In genomic region chr2:86860573-86860972, GRCh38 we compare ENCODE assay signal across 12 cellular contexts. TPM values are rescaled to one million over a fixed set of nuclear protein-coding genes. Genes with fewer than 3 reads are reported as not detected.
DNase-seq lines count a peak whose midpoint lies in the region; ATAC-seq and TF ChIP-seq lines count a peak whose summit lies in the region.
"Not testable (repeated sequence)": the region's sequence is repeated elsewhere in the genome, so short reads cannot be mapped to it uniquely, and the experiment has no call there.
"Had no signal": no experiment of that assay in that cellular context is flagged by ENCODE, and none has a peak within 500 bp of the region (broad histone marks: within the 10 kb centered on the region; RNA-seq: fewer than 3 reads in every experiment).

No MANE protein-coding gene starts in this region.

- DNase-seq in CD8-positive, alpha-beta memory T cell; WTC11 (ENCODE audit: low spot score); central memory CD8-positive, alpha-beta T cell (ENCODE audit: low spot score in 2 of 2); stimulated activated effector memory CD8-positive, alpha-beta T cell treated with anti-CD3 and anti-CD28 coated beads, Interleukin-12 subunit alpha, Interleukin-12 subunit beta, amount 100 ng/mL, for 72 hours (ENCODE audit: low spot score in 2 of 2): not testable (repeated sequence)
- peak; percentile 67 for DNase-seq in activated CD8-positive, alpha-beta memory T cell treated with anti-CD3 and anti-CD28 coated beads, Interleukin-2, amount 10 ng/mL, durations not matched to agents 7 days and 5 days
- peak in 1 of 10 donors; percentile 38 for DNase-seq in naive thymus-derived CD8-positive, alpha-beta T cell

- peak overlapping the region; percentile 95 to 99 (median 97) for H3K4me3 Mint-ChIP-seq in CD8-positive, alpha-beta memory T cell
- peak overlapping the region; percentile 62; the same call in 1 of the 2 replicates for H3K4me3 Mint-ChIP-seq in WTC11
- H3K4me3 Mint-ChIP-seq in activated CD8-positive, alpha-beta memory T cell treated with anti-CD3 and anti-CD28 coated beads, Interleukin-2, amount 10 ng/mL, durations not matched to agents 7 days and 5 days: peak overlapping the region; percentile 95
- H3K4me3 Mint-ChIP-seq in activated naive CD8-positive, alpha-beta T cell: peak overlapping the region; percentile 94
- H3K4me3 Mint-ChIP-seq in central memory CD8-positive, alpha-beta T cell: peak overlapping the region; percentile 89
- H3K4me3 Mint-ChIP-seq in naive thymus-derived CD8-positive, alpha-beta T cell: peak overlapping the region; percentile 90 to 99 (median 98)
- peak overlapping the region; percentile 76 for H3K4me3 Mint-ChIP-seq in stimulated activated effector memory CD8-positive, alpha-beta T cell treated with anti-CD3 and anti-CD28 coated beads, Interleukin-12 subunit alpha, Interleukin-12 subunit beta, amount 100 ng/mL, for 72 hours

- peaks cover 0 to 34% (median 5%) of the 10 kb centered on the region in 3 donors for H3K36me3 Mint-ChIP-seq in CD8-positive, alpha-beta memory T cell
- H3K36me3 Mint-ChIP-seq in WTC11; activated naive CD8-positive, alpha-beta T cell: not testable (repeated sequence)
- H3K36me3 Mint-ChIP-seq in activated CD8-positive, alpha-beta memory T cell treated with anti-CD3 and anti-CD28 coated beads, Interleukin-2, amount 10 ng/mL, durations not matched to agents 7 days and 5 days: peaks cover 20% of the 10 kb centered on the region
- H3K36me3 Mint-ChIP-seq in central memory CD8-positive, alpha-beta T cell (ENCODE audit: insufficient read depth): peaks cover 18% of the 10 kb centered on the region
- peaks cover 3 to 20% (median 9%) of the 10 kb centered on the region in 3 donors for H3K36me3 Mint-ChIP-seq in naive thymus-derived CD8-positive, alpha-beta T cell
- peaks cover 20% of the 10 kb centered on the region for H3K36me3 Mint-ChIP-seq in stimulated activated effector memory CD8-positive, alpha-beta T cell treated with anti-CD3 and anti-CD28 coated beads, Interleukin-12 subunit alpha, Interleukin-12 subunit beta, amount 100 ng/mL, for 72 hours

- H3K9me3 ChIP-seq in CD8-positive, alpha-beta memory T cell (ENCODE audit: low read length); thymus (ENCODE audit: control insufficient read depth): not testable (repeated sequence)

- not testable (repeated sequence) for H3K27me3 Mint-ChIP-seq in CD8-positive, alpha-beta memory T cell; activated CD8-positive, alpha-beta memory T cell treated with anti-CD3 and anti-CD28 coated beads, Interleukin-2, amount 10 ng/mL, durations not matched to agents 7 days and 5 days; activated naive CD8-positive, alpha-beta T cell; central memory CD8-positive, alpha-beta T cell; naive thymus-derived CD8-positive, alpha-beta T cell
- H3K27me3 Mint-ChIP-seq in WTC11 (ENCODE audit: low read depth): peaks cover 15% of the 10 kb centered on the region

- H3K4me1 ChIP-seq in CD8-positive, alpha-beta memory T cell (ENCODE audit: insufficient read depth, low read length); thymus (ENCODE audit: control insufficient read depth, insufficient read depth, low read length): not testable (repeated sequence)

- H3K36me3 ChIP-seq in CD8-positive, alpha-beta memory T cell (ENCODE audit: insufficient read depth, low read length): not testable (repeated sequence)
- H3K36me3 ChIP-seq in thymus (ENCODE audit: control insufficient read depth, insufficient read depth): peaks cover 15% of the 10 kb centered on the region

- peak overlapping the region; percentile 54 for H3K4me3 ChIP-seq in CD8-positive, alpha-beta memory T cell (ENCODE audit: low read length)
- H3K4me3 ChIP-seq in thymus (ENCODE audit: low read length): peak overlapping the region; percentile 60

- peaks cover 17 to 48% (median 22%) of the 10 kb centered on the region in 3 donors for H3K4me1 Mint-ChIP-seq in CD8-positive, alpha-beta memory T cell
- H3K4me1 Mint-ChIP-seq in WTC11: not testable (repeated sequence)
- peaks cover 30% of the 10 kb centered on the region for H3K4me1 Mint-ChIP-seq in activated CD8-positive, alpha-beta memory T cell treated with anti-CD3 and anti-CD28 coated beads, Interleukin-2, amount 10 ng/mL, durations not matched to agents 7 days and 5 days
- peaks cover 34% of the 10 kb centered on the region for H3K4me1 Mint-ChIP-seq in activated naive CD8-positive, alpha-beta T cell (ENCODE audit: low read depth)
- H3K4me1 Mint-ChIP-seq in central memory CD8-positive, alpha-beta T cell: peaks cover 18% of the 10 kb centered on the region
- H3K4me1 Mint-ChIP-seq in naive thymus-derived CD8-positive, alpha-beta T cell: peaks cover 8 to 31% (median 20%) of the 10 kb centered on the region in 4 donors
- H3K4me1 Mint-ChIP-seq in stimulated activated effector memory CD8-positive, alpha-beta T cell treated with anti-CD3 and anti-CD28 coated beads, Interleukin-12 subunit alpha, Interleukin-12 subunit beta, amount 100 ng/mL, for 72 hours: peaks cover 14% of the 10 kb centered on the region

- not testable (repeated sequence) for H3K27me3 ChIP-seq in CD8-positive, alpha-beta memory T cell (ENCODE audit: insufficient read depth, low read length, poor library complexity, severe bottlenecking); thymus (ENCODE audit: control insufficient read depth, insufficient read depth)

- TF ChIP-seq CTCF in WTC11 (IDR thresholded peaks at IDR 0.05): not testable (repeated sequence)

- WGBS in thymus: 84% methylated on average over 8 of the region's 8 CpGs

- not testable (repeated sequence) for H3K9me3 Mint-ChIP-seq in CD8-positive, alpha-beta memory T cell; WTC11; activated CD8-positive, alpha-beta memory T cell treated with anti-CD3 and anti-CD28 coated beads, Interleukin-2, amount 10 ng/mL, durations not matched to agents 7 days and 5 days (ENCODE audit: low read depth); activated naive CD8-positive, alpha-beta T cell (ENCODE audit: low read depth); central memory CD8-positive, alpha-beta T cell; naive thymus-derived CD8-positive, alpha-beta T cell; stimulated activated effector memory CD8-positive, alpha-beta T cell treated with anti-CD3 and anti-CD28 coated beads, Interleukin-12 subunit alpha, Interleukin-12 subunit beta, amount 100 ng/mL, for 72 hours

- H3K27ac ChIP-seq in CD8-positive, alpha-beta memory T cell (ENCODE audit: low read depth, low read length): peak overlapping the region; percentile 47
- H3K27ac ChIP-seq in thymus (ENCODE audit: low read depth): peak overlapping the region; percentile 31

- peak overlapping the region; percentile 79 to 98 (median 94) for H3K27ac Mint-ChIP-seq in CD8-positive, alpha-beta memory T cell
- not testable (repeated sequence) for H3K27ac Mint-ChIP-seq in WTC11
- peak overlapping the region; percentile 96 for H3K27ac Mint-ChIP-seq in activated CD8-positive, alpha-beta memory T cell treated with anti-CD3 and anti-CD28 coated beads, Interleukin-2, amount 10 ng/mL, durations not matched to agents 7 days and 5 days
- H3K27ac Mint-ChIP-seq in activated naive CD8-positive, alpha-beta T cell: peak overlapping the region; percentile 97
- peak overlapping the region; percentile 89 for H3K27ac Mint-ChIP-seq in central memory CD8-positive, alpha-beta T cell (ENCODE audit: low read depth)
- peak overlapping the region; percentile 93 to 97 (median 96) for H3K27ac Mint-ChIP-seq in naive thymus-derived CD8-positive, alpha-beta T cell
- peak overlapping the region; percentile 87 for H3K27ac Mint-ChIP-seq in stimulated activated effector memory CD8-positive, alpha-beta T cell treated with anti-CD3 and anti-CD28 coated beads, Interleukin-12 subunit alpha, Interleukin-12 subunit beta, amount 100 ng/mL, for 72 hours

- CTCF ChIA-PET in CD8-positive, alpha-beta memory T cell (lab: Charles Lee); WTC11 (lab: Charles Lee); activated CD8-positive, alpha-beta memory T cell treated with anti-CD3 and anti-CD28 coated beads, Interleukin-2, amount 10 ng/mL, durations not matched to agents 7 days and 5 days (lab: Charles Lee): not testable (repeated sequence)

- ATAC-seq in WTC11; central memory CD8-positive, alpha-beta T cell (replicated peaks; ENCODE audit: extremely low read depth, poor library complexity, severe bottlenecking): not testable (repeated sequence)
- peak; percentile 20 for ATAC-seq in activated CD8-positive, alpha-beta memory T cell treated with anti-CD3 and anti-CD28 coated beads, Interleukin-2, amount 10 ng/mL, durations not matched to agents 7 days and 5 days
- ATAC-seq in naive thymus-derived CD8-positive, alpha-beta T cell: peak in 1 of 2 donors; percentile 13
- peak; percentile 38 for ATAC-seq in stimulated activated effector memory CD8-positive, alpha-beta T cell treated with anti-CD3 and anti-CD28 coated beads, Interleukin-12 subunit alpha, Interleukin-12 subunit beta, amount 100 ng/mL, for 72 hours

- POLR2A ChIA-PET in CD8-positive, alpha-beta memory T cell (lab: Charles Lee); WTC11 (lab: Charles Lee): not testable (repeated sequence)
- POLR2A ChIA-PET in naive thymus-derived CD8-positive, alpha-beta T cell (lab: Charles Lee): interaction anchor here (0.6 to 8.5 kb wide), 6 partner anchors 24 to 1257 kb away, joined by 3 to 98 read pairs (median 4); no protein-coding TSS in a partner anchor

RNA-seq across cellular contexts. Expression of gene CD8B, which starts 1.1 kb away (rescaled TPM):
- total RNA-seq in CD8-positive, alpha-beta memory T cell: 100 to 1,000 TPM; 259 to 273 TPM
- polyA plus RNA-seq in CD8-positive, alpha-beta memory T cell: 908 TPM
- total RNA-seq in WTC11 (2021): 0.70 to 0.73 TPM (median 0.71 TPM) in 3 replicates
- total RNA-seq in activated CD8-positive, alpha-beta memory T cell treated with anti-CD3 and anti-CD28 coated beads, Interleukin-2, amount 10 ng/mL, durations not matched to agents 7 days and 5 days: 100 to 1,000 TPM; 296 to 396 TPM
- 100 to 1,000 TPM; 456 TPM for total RNA-seq in naive thymus-derived CD8-positive, alpha-beta T cell
- 1,000 to 10,000 TPM; 2,040 to 2,487 (median 2,320) TPM for polyA plus RNA-seq in naive thymus-derived CD8-positive, alpha-beta T cell
- 111 TPM for polyA plus RNA-seq in thymus
- total RNA-seq: A673, H4, HepG2 had no signal
- polyA plus RNA-seq: AG04450 had no signal

Comparison
In these comparisons a context has a peak if more than half of its experiments do, and no peak if none do; other contexts are left out.
1. RNA of gene CD8B, which starts 1.1 kb away (total RNA-seq): 456 TPM in naive thymus-derived CD8-positive, alpha-beta T cell, 296 to 396 TPM in activated CD8-positive, alpha-beta memory T cell treated with anti-CD3 and anti-CD28 coated beads, Interleukin-2, amount 10 ng/mL, durations not matched to agents 7 days and 5 days and 259 to 273 TPM in CD8-positive, alpha-beta memory T cell; 0.70 to 0.73 TPM in WTC11; every median in the first group is over 100 times any median in the second.
2. Peak in every context shown above with its lines, with median percentiles within 50 percentile points of each other: H3K4me3 Mint-ChIP-seq.